ENCODE assay signal across 22 cellular contexts in the genomic region with DNA sequence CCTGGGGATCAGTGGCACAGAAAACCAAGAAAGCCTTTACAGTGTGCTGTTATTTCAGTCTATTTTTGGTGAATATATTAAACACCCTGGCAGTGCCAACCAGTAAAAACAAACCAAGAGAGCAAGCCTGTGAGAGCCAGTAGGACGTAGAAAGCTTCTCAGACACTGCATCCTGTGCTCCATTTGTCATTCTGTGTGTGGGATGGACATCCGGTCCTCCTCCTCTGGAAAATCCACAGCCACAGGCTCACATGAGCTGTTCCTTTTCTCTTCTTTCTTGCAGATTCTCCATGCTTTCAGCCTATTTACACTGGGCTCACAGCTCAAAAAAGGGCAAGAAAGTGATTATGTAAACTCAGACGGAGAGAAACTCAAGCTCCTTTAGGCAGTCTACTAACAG.
"Had no signal": no experiment of that assay in that cellular context is flagged by ENCODE, and none has a peak within 500 bp of the region (broad histone marks: within the 10 kb centered on the region; RNA-seq: fewer than 3 reads in every experiment).

No MANE protein-coding gene starts in this region.

- H3K4me3 Mint-ChIP-seq: activated naive CD8-positive, alpha-beta T cell; memory B cell; naive B cell; stimulated activated naive CD8-positive, alpha-beta T cell treated with anti-CD3 and anti-CD28 coated beads, Interleukin-15, Interleukin-2, amounts not matched to agents 100 ng/mL and 50 ng/mL, for 24 hours had no signal

- H3K27ac Mint-ChIP-seq: activated naive CD8-positive, alpha-beta T cell; memory B cell; naive B cell; stimulated activated naive CD8-positive, alpha-beta T cell treated with anti-CD3 and anti-CD28 coated beads, Interleukin-15, Interleukin-2, amounts not matched to agents 100 ng/mL and 50 ng/mL, for 24 hours had no signal

- H3K9me3 Mint-ChIP-seq: memory B cell; naive B cell; stimulated activated naive CD8-positive, alpha-beta T cell treated with anti-CD3 and anti-CD28 coated beads, Interleukin-15, Interleukin-2, amounts not matched to agents 100 ng/mL and 50 ng/mL, for 24 hours had no signal

- ATAC-seq: gastrocnemius medialis, left cardiac atrium, mucosa of descending colon had no signal

- H3K4me1 Mint-ChIP-seq: memory B cell, naive B cell had no signal

- DNase-seq: activated CD4-positive, alpha-beta T cell treated with anti-CD3 and anti-CD28 coated beads for 1 hour; activated gamma-delta T cell treated with Interleukin-2 at 50 U/mL for 16 hours; activated T-cell treated with anti-CD3 and anti-CD28 coated beads, Interleukin-2, amount 50 U/mL, for 1 hour; adrenal gland; central memory CD4-positive, alpha-beta T cell; dermis blood vessel endothelial cell; effector memory CD4-positive, alpha-beta T cell; gastrocnemius medialis; hippocampal formation; left cardiac atrium; mucosa of descending colon; naive B cell; ovary; stimulated activated CD4-positive, alpha-beta T cell treated with anti-CD3 and anti-CD28 coated beads, Interleukin-12 subunit alpha, Interleukin-12 subunit beta, amount 100 ng/mL, for 4 hours; stimulated activated CD4-positive, alpha-beta T cell treated with anti-CD3 and anti-CD28 coated beads, Interleukin-4, amount 100 ng/mL, for 4 hours; T-helper 1 cell; transverse colon; uterus; WERI-Rb-1 had no signal

- H3K36me3 Mint-ChIP-seq: activated naive CD8-positive, alpha-beta T cell; memory B cell; naive B cell had no signal
